In the genomic region with DNA sequence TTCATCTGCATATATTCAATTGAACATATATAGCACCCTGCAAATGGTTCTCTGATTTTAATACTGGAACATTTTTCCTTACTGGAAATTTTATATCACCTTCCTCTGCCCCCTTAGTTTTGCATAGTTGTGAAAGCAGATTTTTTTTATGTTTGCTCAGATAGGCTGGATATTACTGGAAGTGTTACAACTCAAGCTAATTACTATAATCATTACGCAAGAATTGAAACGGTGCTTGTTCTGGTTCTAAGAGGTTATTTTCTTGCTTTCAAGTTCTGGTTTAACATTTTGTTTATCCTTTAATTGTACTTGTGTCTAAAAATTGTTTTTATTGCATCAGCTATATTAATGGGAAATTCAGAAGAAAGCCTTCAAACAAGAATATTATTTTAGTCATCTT, we compare ENCODE assay signal across 20 cellular contexts.
"Had no signal": no experiment of that assay in that cellular context is flagged by ENCODE, and none has a peak within 500 bp of the region (broad histone marks: within the 10 kb centered on the region; RNA-seq: fewer than 3 reads in every experiment).

No MANE protein-coding gene starts in this region.

- DNase-seq: KBM-7, MV-4-11, NCI-H1048, NCI-H1436, NCI-H187, NCI-H2029, NCI-H2081 treated with DMSO at 0.1 percent for 48 hours, NCI-H2171, NCI-H226, NCI-H446, NCI-H510A, NCI-H524 treated with DMSO at 0.1 percent for 48 hours, NCI-H69, NCI-H774, Right ventricle myocardium superior, RPMI8226, SIG-M5 had no signal

- FAIRE-seq: RCC 7860 had no signal

- H3K4me1 ChIP-seq: SJSA1 had no signal

- H3K9me3 ChIP-seq: SJSA1 had no signal

- H3K27ac ChIP-seq: SJSA1, SK-N-MC had no signal

- H3K36me3 ChIP-seq: SJSA1 had no signal

- H3K4me3 ChIP-seq: SJSA1, SK-N-MC had no signal

- H3K27me3 ChIP-seq: SJSA1 had no signal
